17 cellular contexts compared by ENCODE assay signal in the genomic region with DNA sequence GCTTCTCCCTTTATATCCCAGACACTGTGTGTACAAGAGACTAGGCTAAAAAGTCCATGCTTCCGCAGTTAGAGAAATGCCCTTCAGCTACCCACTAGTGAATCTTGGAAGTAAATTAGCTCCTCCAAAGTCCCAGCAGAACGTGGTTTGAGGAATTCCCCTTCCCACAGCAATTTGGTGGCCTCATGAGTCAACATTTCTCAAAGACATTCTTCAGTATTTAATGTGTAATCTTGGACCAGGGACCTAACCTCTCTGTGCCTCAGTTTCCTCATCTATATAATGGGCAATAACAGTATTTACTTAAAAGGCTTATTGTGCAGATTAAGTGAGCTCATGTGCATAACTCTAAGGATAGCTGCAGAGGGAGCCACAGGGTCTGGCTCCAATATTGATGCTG.
A peak's percentile ranks its signal among the peaks of the same experiment; 100 is the strongest.
DNase-seq lines count a peak whose midpoint lies in the region; ATAC-seq and TF ChIP-seq lines count a peak whose summit lies in the region.
"Had no signal": no experiment of that assay in that cellular context is flagged by ENCODE, and none has a peak within 500 bp of the region (broad histone marks: within the 10 kb centered on the region; RNA-seq: fewer than 3 reads in every experiment).

No MANE protein-coding gene starts in this region.

- H3K27me3 ChIP-seq in fibroblast of lung (ENCODE audit: control insufficient read depth, insufficient read depth, low read length), result no peaks in the 10 kb centered on the region
- H3K27me3 ChIP-seq: BLaER1 treated with 17β-estradiol and CSF1 and Interleukin-3, amounts not matched to agents 10 nM and 100 nM; tibial nerve had no signal

- no peaks in the 10 kb centered on the region for H3K9me3 Mint-ChIP-seq in activated CD4-positive, alpha-beta T cell treated with anti-CD3 and anti-CD28 coated beads for 36 hours (ENCODE audit: low read depth)
- no peaks in the 10 kb centered on the region for H3K9me3 Mint-ChIP-seq in activated CD4-positive, alpha-beta T cell treated with anti-CD3 and anti-CD28 coated beads, Interleukin-2, amount 10 ng/mL, durations not matched to agents 24 days and 14 days
- H3K9me3 Mint-ChIP-seq in activated naive CD8-positive, alpha-beta T cell (ENCODE audit: low read depth), result no peaks in the 10 kb centered on the region
- no peaks in the 10 kb centered on the region for H3K9me3 Mint-ChIP-seq in stimulated activated memory B cell treated with anti-CD40 and anti-IgM and Interleukin-4, amounts not matched to agents 10 μg/mL and 1 μg/mL and 100 μg/mL, for 72 hours

- no peak overlapping the region for H3K4me3 Mint-ChIP-seq in activated CD4-positive, alpha-beta T cell treated with anti-CD3 and anti-CD28 coated beads for 36 hours
- no peak overlapping the region for H3K4me3 Mint-ChIP-seq in activated CD4-positive, alpha-beta T cell treated with anti-CD3 and anti-CD28 coated beads, Interleukin-2, amount 10 ng/mL, durations not matched to agents 24 days and 14 days
- no peak overlapping the region for H3K4me3 Mint-ChIP-seq in activated naive CD8-positive, alpha-beta T cell
- no peak overlapping the region for H3K4me3 Mint-ChIP-seq in stimulated activated memory B cell treated with anti-CD40 and anti-IgM and Interleukin-4, amounts not matched to agents 10 μg/mL and 1 μg/mL and 100 μg/mL, for 72 hours

- peak in 1 of 2 donors; percentile 8 for TF ChIP-seq CTCF in fibroblast of lung (conservative IDR thresholded peaks at IDR 0.05 in 1 of 2, IDR thresholded peaks at IDR 0.05 in 1 of 2; ENCODE audit: low read depth in 1 of 2, low read length in 2 of 2)

- H3K9ac ChIP-seq in fibroblast of lung (ENCODE audit: insufficient read depth, low read length), result no peak overlapping the region
- H3K9ac ChIP-seq: BLaER1 treated with 17β-estradiol and CSF1 and Interleukin-3, amounts not matched to agents 10 nM and 100 nM had no signal

- H3K4me3 ChIP-seq in fibroblast of lung (replicated peaks in 1 of 4; ENCODE audit: control extremely low read depth in 1 of 4, insufficient read depth in 1 of 4, low read depth in 3 of 4, low read length in 4 of 4), result no peak overlapping the region
- H3K4me3 ChIP-seq: BLaER1 treated with 17β-estradiol and CSF1 and Interleukin-3, amounts not matched to agents 10 nM and 100 nM; mucosa of descending colon; tibial nerve had no signal

- H3K36me3 Mint-ChIP-seq in activated CD4-positive, alpha-beta T cell treated with anti-CD3 and anti-CD28 coated beads for 36 hours (ENCODE audit: low read depth), result peaks cover 42% of the 10 kb centered on the region
- peaks cover 42% of the 10 kb centered on the region for H3K36me3 Mint-ChIP-seq in activated CD4-positive, alpha-beta T cell treated with anti-CD3 and anti-CD28 coated beads, Interleukin-2, amount 10 ng/mL, durations not matched to agents 24 days and 14 days (ENCODE audit: low read depth)
- peaks cover 20% of the 10 kb centered on the region for H3K36me3 Mint-ChIP-seq in activated naive CD8-positive, alpha-beta T cell
- peaks cover 86% of the 10 kb centered on the region for H3K36me3 Mint-ChIP-seq in stimulated activated memory B cell treated with anti-CD40 and anti-IgM and Interleukin-4, amounts not matched to agents 10 μg/mL and 1 μg/mL and 100 μg/mL, for 72 hours

- no peaks in the 10 kb centered on the region for H4K20me1 ChIP-seq in fibroblast of lung (ENCODE audit: control insufficient read depth, extremely low read depth, insufficient read depth, low read length)

- H3K27me3 Mint-ChIP-seq in activated CD4-positive, alpha-beta T cell treated with anti-CD3 and anti-CD28 coated beads for 36 hours, result no peaks in the 10 kb centered on the region
- H3K27me3 Mint-ChIP-seq in activated CD4-positive, alpha-beta T cell treated with anti-CD3 and anti-CD28 coated beads, Interleukin-2, amount 10 ng/mL, durations not matched to agents 24 days and 14 days, result no peaks in the 10 kb centered on the region
- no peaks in the 10 kb centered on the region for H3K27me3 Mint-ChIP-seq in activated naive CD8-positive, alpha-beta T cell
- no peaks in the 10 kb centered on the region for H3K27me3 Mint-ChIP-seq in stimulated activated memory B cell treated with anti-CD40 and anti-IgM and Interleukin-4, amounts not matched to agents 10 μg/mL and 1 μg/mL and 100 μg/mL, for 72 hours

- intact Hi-C loops in activated CD4-positive, alpha-beta T cell treated with anti-CD3 and anti-CD28 coated beads for 36 hours (cut with DNase I, micrococcal nuclease), result no loop called here
- intact Hi-C loops in activated CD4-positive, alpha-beta T cell treated with anti-CD3 and anti-CD28 coated beads, Interleukin-2, amount 10 ng/mL, durations not matched to agents 24 days and 14 days (cut with micrococcal nuclease), result no loop called here
- intact Hi-C loops in posterior vena cava (cut with DNase I), result no loop called here

- no peaks in the 10 kb centered on the region for H3K79me2 ChIP-seq in fibroblast of lung (ENCODE audit: control insufficient read depth, insufficient read depth, low read length)

- no peaks in the 10 kb centered on the region for H3K4me1 ChIP-seq in fibroblast of lung (ENCODE audit: control insufficient read depth, extremely low read depth, insufficient read depth, low read length)

- H3K36me3 ChIP-seq in fibroblast of lung (ENCODE audit: control insufficient read depth, insufficient read depth, low read length), result no peaks in the 10 kb centered on the region

- no peak overlapping the region for H2AFZ ChIP-seq in fibroblast of lung (ENCODE audit: low read length)

- no peak overlapping the region for H3K27ac ChIP-seq in fibroblast of lung (ENCODE audit: insufficient read depth, low read length)
- H3K27ac ChIP-seq: 22Rv1; BLaER1 treated with 17β-estradiol and CSF1 and Interleukin-3, amounts not matched to agents 10 nM and 100 nM; tibial nerve had no signal

- peak overlapping the region; percentile 30 for H3K27ac Mint-ChIP-seq in activated CD4-positive, alpha-beta T cell treated with anti-CD3 and anti-CD28 coated beads for 36 hours
- no peak overlapping the region for H3K27ac Mint-ChIP-seq in activated CD4-positive, alpha-beta T cell treated with anti-CD3 and anti-CD28 coated beads, Interleukin-2, amount 10 ng/mL, durations not matched to agents 24 days and 14 days
- H3K27ac Mint-ChIP-seq in activated naive CD8-positive, alpha-beta T cell, result peak overlapping the region; percentile 42
- H3K27ac Mint-ChIP-seq in stimulated activated memory B cell treated with anti-CD40 and anti-IgM and Interleukin-4, amounts not matched to agents 10 μg/mL and 1 μg/mL and 100 μg/mL, for 72 hours, result peak overlapping the region; percentile 30

- CTCF ChIA-PET in activated CD4-positive, alpha-beta T cell treated with anti-CD3 and anti-CD28 coated beads for 36 hours (lab: Charles Lee), result no interaction called here

- POLR2A ChIA-PET in activated CD4-positive, alpha-beta T cell treated with anti-CD3 and anti-CD28 coated beads for 36 hours (lab: Charles Lee), result interaction anchor here (0.7 kb wide), 1 partner anchor 93 kb away, joined by 3 read pairs; no protein-coding TSS in a partner anchor

- H3K4me1 Mint-ChIP-seq in activated CD4-positive, alpha-beta T cell treated with anti-CD3 and anti-CD28 coated beads for 36 hours, result peaks cover 29% of the 10 kb centered on the region
- H3K4me1 Mint-ChIP-seq in activated CD4-positive, alpha-beta T cell treated with anti-CD3 and anti-CD28 coated beads, Interleukin-2, amount 10 ng/mL, durations not matched to agents 24 days and 14 days, result peaks cover 23% of the 10 kb centered on the region
- peaks cover 37% of the 10 kb centered on the region for H3K4me1 Mint-ChIP-seq in activated naive CD8-positive, alpha-beta T cell (ENCODE audit: low read depth)
- H3K4me1 Mint-ChIP-seq in stimulated activated memory B cell treated with anti-CD40 and anti-IgM and Interleukin-4, amounts not matched to agents 10 μg/mL and 1 μg/mL and 100 μg/mL, for 72 hours, result peaks cover 28% of the 10 kb centered on the region

- no peak for ATAC-seq in activated CD4-positive, alpha-beta T cell treated with anti-CD3 and anti-CD28 coated beads for 36 hours
- ATAC-seq in stimulated activated memory B cell treated with anti-CD40 and anti-IgM and Interleukin-4, amounts not matched to agents 10 μg/mL and 1 μg/mL and 100 μg/mL, for 72 hours, result no peak
- no peak for ATAC-seq in GM19467 (IDR thresholded peaks at IDR 0.05; ENCODE audit: unreplicated experiment)
- ATAC-seq: mucosa of descending colon had no signal

- H3K4me2 ChIP-seq in fibroblast of lung (ENCODE audit: extremely low read depth, insufficient read depth, low read length), result no peak overlapping the region
- H3K4me2 ChIP-seq: BLaER1 treated with 17β-estradiol and CSF1 and Interleukin-3, amounts not matched to agents 10 nM and 100 nM had no signal

- H3K9me3 ChIP-seq in fibroblast of lung (ENCODE audit: control insufficient read depth, insufficient read depth, low read depth, low read length), result no peaks in the 10 kb centered on the region
- H3K9me3 ChIP-seq: mucosa of descending colon had no signal

- no peak for DNase-seq in activated CD4-positive, alpha-beta T cell treated with anti-CD3 and anti-CD28 coated beads for 36 hours
- DNase-seq in activated CD4-positive, alpha-beta T cell treated with anti-CD3 and anti-CD28 coated beads, Interleukin-2, amount 10 ng/mL, durations not matched to agents 24 days and 14 days, result no peak
- DNase-seq in fibroblast of lung (ENCODE audit: low read depth in 2 of 2) (peak; percentile 28 to 63), NCI-H526 treated with DMSO at 0.1 percent for 48 hours (lab: John Stamatoyannopoulos, UW) (no peak), posterior vena cava (ENCODE audit: low spot score) (no peak)
- DNase-seq: activated CD8-positive, alpha-beta memory T cell treated with anti-CD3 and anti-CD28 coated beads for 24 hours; left cardiac atrium; mucosa of descending colon; NCI-H1105 treated with DMSO at 0.1 percent for 48 hours; NCI-H748 treated with DMSO at 0.1 percent for 48 hours; stimulated activated CD4-positive, alpha-beta T cell treated with anti-CD3 and anti-CD28 coated beads, Interleukin-2, amount 100 ng/mL, for 48 hours had no signal

Comparison
In these comparisons a context has a peak if more than half of its experiments do, and no peak if none do; other contexts are left out.
1. DNase-seq: peak in fibroblast of lung (2 of 2); none in activated CD4-positive, alpha-beta T cell treated with anti-CD3 and anti-CD28 coated beads for 36 hours (single experiment), activated CD4-positive, alpha-beta T cell treated with anti-CD3 and anti-CD28 coated beads, Interleukin-2, amount 10 ng/mL, durations not matched to agents 24 days and 14 days (single experiment), NCI-H526 treated with DMSO at 0.1 percent for 48 hours (single experiment) and posterior vena cava (single experiment).